Comparison of ENCODE assay signal across 24 cellular contexts in genomic region chr19:32682317-32682716, GRCh38. TPM values are rescaled to one million over a fixed set of nuclear protein-coding genes. Genes with fewer than 3 reads are reported as not detected.
DNase-seq lines count a peak whose midpoint lies in the region; ATAC-seq and TF ChIP-seq lines count a peak whose summit lies in the region.
"Had no signal": no experiment of that assay in that cellular context is flagged by ENCODE, and none has a peak within 500 bp of the region (broad histone marks: within the 10 kb centered on the region; RNA-seq: fewer than 3 reads in every experiment).

No MANE protein-coding gene starts in this region.

- intact Hi-C loops in left lung (cut with DNase I) = no loop called here

- peak; percentile 80 for ATAC-seq in left lung
- no peak for ATAC-seq in GM21381 (IDR thresholded peaks at IDR 0.05; ENCODE audit: unreplicated experiment)
- ATAC-seq: GM12878, PC-3 had no signal

- H3K27ac Mint-ChIP-seq in chondrocyte (ENCODE audit: unreplicated experiment) = no peak overlapping the region
- H3K27ac Mint-ChIP-seq in activated CD4-positive, alpha-beta memory T cell treated with anti-CD3 and anti-CD28 coated beads, Interleukin-2, amount 10 ng/mL, durations not matched to agents 7 days and 5 days = no peak overlapping the region
- H3K27ac Mint-ChIP-seq: CD4-positive, alpha-beta memory T cell had no signal

- no peaks in the 10 kb centered on the region for H3K9me3 ChIP-seq in HEK293 (ENCODE audit: control insufficient read depth, insufficient read depth, low read depth, low read length)
- no peaks in the 10 kb centered on the region for H3K9me3 ChIP-seq in left lung
- H3K9me3 ChIP-seq: HAP-1 had no signal

- no peak overlapping the region for H3K4me3 ChIP-seq in HEK293 (ENCODE audit: low read depth, low read length)
- H3K4me3 ChIP-seq in left lung = no peak overlapping the region
- H3K4me3 ChIP-seq: GM12878, HAP-1, SK-N-MC had no signal

- H3K4me1 ChIP-seq in HEK293 (ENCODE audit: control insufficient read depth, insufficient read depth, low read length) (peaks cover 3% of the 10 kb centered on the region; the same call in 1 of the 2 replicates), left lung (peaks cover 4% of the 10 kb centered on the region in 2 donors)

- POLR2A ChIA-PET in HEK293 (lab: Yijun Ruan, JAX) = interaction anchor here (0.8 to 2.6 kb wide), 2 partner anchors 9 to 260 kb away, joined by 3 to 20 read pairs; partner anchors contain the start of gene NUDT19
- POLR2A ChIA-PET in activated CD4-positive, alpha-beta memory T cell treated with anti-CD3 and anti-CD28 coated beads, Interleukin-2, amount 10 ng/mL, durations not matched to agents 7 days and 5 days (lab: Charles Lee) = interaction anchor here (1.1 kb wide), 2 partner anchors 9 to 18 kb away, joined by 3 to 4 read pairs; partner anchors contain the start of gene NUDT19

- TF ChIP-seq CTCF in HEK293 (tag by site-specific recombination; IDR thresholded peaks at IDR 0.05) = no peak
- TF ChIP-seq CTCF in chondrocyte (IDR thresholded peaks at IDR 0.05) = no peak
- no peak for TF ChIP-seq CTCF in left lung (IDR thresholded peaks at IDR 0.05)

- H3K27ac ChIP-seq in HEK293 (ENCODE audit: extremely low read depth, low read depth, low read length) = no peak overlapping the region
- no peak overlapping the region for H3K27ac ChIP-seq in left lung
- H3K27ac ChIP-seq: SK-N-MC had no signal

- CTCF ChIA-PET in HEK293 (lab: Yijun Ruan, JAX) = interaction anchor here (0.6 to 1.0 kb wide), 4 partner anchors 9 to 395 kb away, joined by 3 to 5 read pairs (median 3); partner anchors contain the start of gene NUDT19
- CTCF ChIA-PET in activated CD4-positive, alpha-beta memory T cell treated with anti-CD3 and anti-CD28 coated beads, Interleukin-2, amount 10 ng/mL, durations not matched to agents 7 days and 5 days (lab: Charles Lee) = no interaction called here

- H3K36me3 ChIP-seq in HEK293 (ENCODE audit: control insufficient read depth in 2 of 2, insufficient read depth in 1 of 2, low read length in 2 of 2) (no peaks in the 10 kb centered on the region; a peak in 2 of 3 replicates), left lung (no peaks in the 10 kb centered on the region)
- H3K36me3 ChIP-seq: HAP-1 had no signal

- H3K4me3 Mint-ChIP-seq in chondrocyte (ENCODE audit: unreplicated experiment) = no peak overlapping the region
- no peak overlapping the region for H3K4me3 Mint-ChIP-seq in activated CD4-positive, alpha-beta memory T cell treated with anti-CD3 and anti-CD28 coated beads, Interleukin-2, amount 10 ng/mL, durations not matched to agents 7 days and 5 days
- H3K4me3 Mint-ChIP-seq: CD4-positive, alpha-beta memory T cell had no signal

- H3K27me3 ChIP-seq in left lung = peaks cover 3 to 23% of the 10 kb centered on the region in 2 donors

- peaks cover 6% of the 10 kb centered on the region for H3K27me3 Mint-ChIP-seq in chondrocyte (ENCODE audit: low read depth)
- peaks cover 10% of the 10 kb centered on the region for H3K27me3 Mint-ChIP-seq in activated CD4-positive, alpha-beta memory T cell treated with anti-CD3 and anti-CD28 coated beads, Interleukin-2, amount 10 ng/mL, durations not matched to agents 7 days and 5 days

- peaks cover 2% of the 10 kb centered on the region for H3K4me1 Mint-ChIP-seq in chondrocyte (ENCODE audit: low read depth)
- peaks cover 2% of the 10 kb centered on the region for H3K4me1 Mint-ChIP-seq in activated CD4-positive, alpha-beta memory T cell treated with anti-CD3 and anti-CD28 coated beads, Interleukin-2, amount 10 ng/mL, durations not matched to agents 7 days and 5 days

- H3K9me3 Mint-ChIP-seq in chondrocyte (ENCODE audit: low read depth) = no peaks in the 10 kb centered on the region
- no peaks in the 10 kb centered on the region for H3K9me3 Mint-ChIP-seq in activated CD4-positive, alpha-beta memory T cell treated with anti-CD3 and anti-CD28 coated beads, Interleukin-2, amount 10 ng/mL, durations not matched to agents 7 days and 5 days
- H3K9me3 Mint-ChIP-seq: CD4-positive, alpha-beta memory T cell had no signal

- DNase-seq in chondrocyte (ENCODE audit: low spot score) (peak; percentile 15), left lung (no peak), NCI-H2227 (lab: John Stamatoyannopoulos, UW; ENCODE audit: unreplicated experiment) (no peak), hypothalamus (lab: John Stamatoyannopoulos, UW) (no peak)
- no peak for DNase-seq in activated CD4-positive, alpha-beta memory T cell treated with anti-CD3 and anti-CD28 coated beads, Interleukin-2, amount 10 ng/mL, durations not matched to agents 7 days and 5 days
- DNase-seq: C1 segment of cervical spinal cord; CD4-positive, alpha-beta memory T cell; COR-L47; GDM1; GOT3; Kasumi-1; NCI-H1105; NCI-H1436 treated with DMSO at 0.1 percent for 48 hours; NCI-H187 treated with DMSO at 0.1 percent for 48 hours; NCI-H524; NCI-H774; PC-3; Right ventricle myocardium superior had no signal

- no peaks in the 10 kb centered on the region for H3K36me3 Mint-ChIP-seq in chondrocyte (ENCODE audit: low read depth)
- H3K36me3 Mint-ChIP-seq in activated CD4-positive, alpha-beta memory T cell treated with anti-CD3 and anti-CD28 coated beads, Interleukin-2, amount 10 ng/mL, durations not matched to agents 7 days and 5 days (ENCODE audit: low read depth) = no peaks in the 10 kb centered on the region
- H3K36me3 Mint-ChIP-seq: CD4-positive, alpha-beta memory T cell had no signal

TF ChIP-seq in HEK293, 187 proteins besides CTCF, POLR2A, EP300 and RAD21:
- 0 out of 2 replicates have a peak, but pooled peaks have one; percentile 2 for TF ChIP-seq ZNF174 (tag by site-specific recombination; IDR thresholded peaks at IDR 0.05)
- TF ChIP-seq ZNF76 (tag by site-specific recombination; IDR thresholded peaks at IDR 0.05; ENCODE audit: borderline replicate concordance, low read depth) = no peak

RNA-seq across cellular contexts. Expression of gene RGS9BP, which starts 6.7 kb away (rescaled TPM):
- total RNA-seq in chondrocyte (0.19 to 0.95 TPM (median 0.90 TPM) in 3 replicates), left lung (under 1 TPM; 0.55 to 0.68 TPM)
- total RNA-seq in activated CD4-positive, alpha-beta memory T cell treated with anti-CD3 and anti-CD28 coated beads, Interleukin-2, amount 10 ng/mL, durations not matched to agents 7 days and 5 days = under 1 TPM; 0.40 to 0.43 TPM

RNA-seq across cellular contexts. Expression of gene ANKRD27, which starts 7.3 kb away (rescaled TPM):
- total RNA-seq in chondrocyte = 23.6 to 26.8 TPM (median 23.9 TPM) in 3 replicates
- 10 to 100 TPM; 28.9 to 35.7 TPM for total RNA-seq in left lung
- 10 to 100 TPM; 40.4 to 40.6 TPM for total RNA-seq in activated CD4-positive, alpha-beta memory T cell treated with anti-CD3 and anti-CD28 coated beads, Interleukin-2, amount 10 ng/mL, durations not matched to agents 7 days and 5 days

RNA-seq across cellular contexts. Expression of gene NUDT19, which starts 9.3 kb away (rescaled TPM):
- total RNA-seq in chondrocyte (8.2 to 11.1 TPM (median 10.0 TPM) in 3 replicates), left lung (10 to 100 TPM; 15.9 to 16.6 TPM)
- total RNA-seq in activated CD4-positive, alpha-beta memory T cell treated with anti-CD3 and anti-CD28 coated beads, Interleukin-2, amount 10 ng/mL, durations not matched to agents 7 days and 5 days = 10 to 100 TPM; 15.0 to 15.1 TPM

RNA-seq across cellular contexts. Expression of gene TDRD12, which starts 37.2 kb away (rescaled TPM):
- total RNA-seq in chondrocyte (0.22 to 0.33 TPM in 2 of 3 replicates, not detected in the other), left lung (under 1 TPM; 0.20 to 0.34 TPM)
- total RNA-seq in activated CD4-positive, alpha-beta memory T cell treated with anti-CD3 and anti-CD28 coated beads, Interleukin-2, amount 10 ng/mL, durations not matched to agents 7 days and 5 days = under 1 TPM in 1 of 2 experiments, not detected in 1; 0.45 TPM
- total RNA-seq: GM12878, PC-3, Right ventricle myocardium superior, RPMI7951 had no signal
